ENCODE assay signal across 12 cellular contexts in genomic region chr19:47020132-47020805, GRCh38. TPM values are rescaled to one million over a fixed set of nuclear protein-coding genes. Genes with fewer than 3 reads are reported as not detected.
A peak's percentile ranks its signal among the peaks of the same experiment; 100 is the strongest.
DNase-seq lines count a peak whose midpoint lies in the region; ATAC-seq and TF ChIP-seq lines count a peak whose summit lies in the region.
"Had no signal": no experiment of that assay in that cellular context is flagged by ENCODE, and none has a peak within 500 bp of the region (broad histone marks: within the 10 kb centered on the region; RNA-seq: fewer than 3 reads in every experiment).

No MANE protein-coding gene starts in this region.

- H4K20me1 ChIP-seq in smooth muscle cell (ENCODE audit: low read depth): no peaks in the 10 kb centered on the region

- POLR2A ChIA-PET in Panc1 (lab: Charles Lee): no interaction called here

- peak overlapping the region; percentile 87 for H3K4me2 ChIP-seq in smooth muscle cell

- H3K27me3 ChIP-seq in Panc1 (ENCODE audit: control insufficient read depth, insufficient read depth, low read length) (no peaks in the 10 kb centered on the region), smooth muscle cell (ENCODE audit: low read depth) (peaks cover 56% of the 10 kb centered on the region)

- H3K79me2 ChIP-seq in smooth muscle cell (ENCODE audit: low read depth): no peaks in the 10 kb centered on the region

- in situ Hi-C loops in Panc1 (cut with HindIII; ENCODE audit: low pct_unique_long_range_greater_than_20kb, low sequenced_read_pairs): no loop called here

- BruUV-seq in Panc1 (replicated peaks; lab: Mats Ljungman, UMichigan): no TSS peak

- DNase-seq in DMS 273 (lab: John Stamatoyannopoulos, UW; ENCODE audit: unreplicated experiment) (peak; percentile 53), DMS 273 treated with DMSO at 0.1 percent for 48 hours (lab: John Stamatoyannopoulos, UW) (no peak), Panc1 (ENCODE audit: low read depth, low spot score) (no peak), fibroblast of the aortic adventitia (ENCODE audit: low read depth) (no peak), smooth muscle cell (lab: John Stamatoyannopoulos, UW; ENCODE audit: unreplicated experiment) (no peak)
- DNase-seq in NK-92 treated with Interleukin-12 subunit alpha and Interleukin-12 subunit beta, amount 100 ng/mL, for 24 hours (lab: John Stamatoyannopoulos, UW): no peak
- DNase-seq: activated naive CD4-positive, alpha-beta T cell treated with anti-CD3 and anti-CD28 coated beads, Interleukin-2, amount 50 U/mL, for 16 hours; NCI-H526 treated with DMSO at 0.1 percent for 48 hours had no signal

- H3K27ac ChIP-seq in Panc1 (ENCODE audit: low read length): no peak overlapping the region
- no peak overlapping the region for H3K27ac ChIP-seq in smooth muscle cell (ENCODE audit: low read depth)
- H3K27ac ChIP-seq: 22Rv1 had no signal

- H3K4me1 ChIP-seq in Panc1 (ENCODE audit: control insufficient read depth, insufficient read depth, low read length) (peaks cover 8% of the 10 kb centered on the region), smooth muscle cell (ENCODE audit: low read depth) (peaks cover 18% of the 10 kb centered on the region)

- 3% methylated on average over 18 of the region's 62 CpGs for WGBS in smooth muscle cell (ENCODE audit: low lambda C conversion rate)

- H3K4me3 ChIP-seq in Panc1 (ENCODE audit: low read depth in 2 of 2, low read length in 2 of 2) (peak overlapping the region; percentile 32 to 35; a peak in 3 of 4 replicates), fibroblast of the aortic adventitia (ENCODE audit: low read depth, low read length) (peak overlapping the region; percentile 48), smooth muscle cell (peak overlapping the region; percentile 44)

- H3K9me3 ChIP-seq in Panc1 (ENCODE audit: control insufficient read depth, insufficient read depth, low read depth, low read length): no peaks in the 10 kb centered on the region
- H3K9me3 ChIP-seq in smooth muscle cell (replicated peaks; ENCODE audit: low read depth): no peaks in the 10 kb centered on the region

- CTCF ChIA-PET in Panc1 (lab: Charles Lee): no interaction called here

- H3K36me3 ChIP-seq in Panc1 (ENCODE audit: control insufficient read depth, insufficient read depth, low read length) (no peaks in the 10 kb centered on the region), smooth muscle cell (ENCODE audit: low read depth) (no peaks in the 10 kb centered on the region)

- no peak overlapping the region for H2AFZ ChIP-seq in smooth muscle cell (ENCODE audit: low read depth)

- H3K9ac ChIP-seq in smooth muscle cell (ENCODE audit: low read depth): no peak overlapping the region

- TF ChIP-seq CTCF in Panc1 (IDR thresholded peaks at IDR 0.05) (no peak), fibroblast of the aortic adventitia (IDR thresholded peaks at IDR 0.05; ENCODE audit: insufficient read depth, low read length) (no peak), smooth muscle cell (IDR thresholded peaks at IDR 0.05; ENCODE audit: borderline replicate concordance, insufficient read depth, poor library complexity, severe bottlenecking) (no peak)

- ATAC-seq in Panc1 (peak; percentile 42; the same call in 1 of the 2 replicates), HG02678 (IDR thresholded peaks at IDR 0.05; ENCODE audit: unreplicated experiment) (no peak), GM18861 (IDR thresholded peaks at IDR 0.05; ENCODE audit: unreplicated experiment) (no peak)

- no peaks in the 10 kb centered on the region for H3F3A ChIP-seq in smooth muscle cell (ENCODE audit: low read depth)

- intact Hi-C loops in Panc1 (cut with micrococcal nuclease; ENCODE audit: unreplicated experiment): no loop called here

RNA-seq across cellular contexts. Expression of gene NPAS1, which starts 0.6 kb away (rescaled TPM):
- 3.6 TPM for total RNA-seq in Panc1 (2021; ENCODE audit: unreplicated experiment)
- polyA plus RNA-seq in Panc1 (2012; ENCODE audit: insufficient read length): 3.2 TPM
- total RNA-seq in fibroblast of the aortic adventitia (ENCODE audit: low replicate concordance): 0.49 and 2.1 TPM in 2 replicates
- 0.49 and 0.76 TPM in 2 replicates for total RNA-seq in smooth muscle cell
- polyA plus RNA-seq in smooth muscle cell: 3.7 and 4.7 TPM in 2 replicates
- total RNA-seq: HT1080 had no signal

RNA-seq across cellular contexts. Expression of gene TMEM160, which starts 28.2 kb away (rescaled TPM):
- total RNA-seq in Panc1 (2021; ENCODE audit: unreplicated experiment) (41.8 TPM), fibroblast of the aortic adventitia (ENCODE audit: low replicate concordance) (21.0 and 43.1 TPM in 2 replicates), smooth muscle cell (21.5 and 61.5 TPM in 2 replicates)
- 49.5 TPM for polyA plus RNA-seq in Panc1 (2012; ENCODE audit: insufficient read length)
- 92.2 and 94.4 TPM in 2 replicates for polyA plus RNA-seq in smooth muscle cell
